ENCODE assay signal across 1 cellular context in the genomic region with DNA sequence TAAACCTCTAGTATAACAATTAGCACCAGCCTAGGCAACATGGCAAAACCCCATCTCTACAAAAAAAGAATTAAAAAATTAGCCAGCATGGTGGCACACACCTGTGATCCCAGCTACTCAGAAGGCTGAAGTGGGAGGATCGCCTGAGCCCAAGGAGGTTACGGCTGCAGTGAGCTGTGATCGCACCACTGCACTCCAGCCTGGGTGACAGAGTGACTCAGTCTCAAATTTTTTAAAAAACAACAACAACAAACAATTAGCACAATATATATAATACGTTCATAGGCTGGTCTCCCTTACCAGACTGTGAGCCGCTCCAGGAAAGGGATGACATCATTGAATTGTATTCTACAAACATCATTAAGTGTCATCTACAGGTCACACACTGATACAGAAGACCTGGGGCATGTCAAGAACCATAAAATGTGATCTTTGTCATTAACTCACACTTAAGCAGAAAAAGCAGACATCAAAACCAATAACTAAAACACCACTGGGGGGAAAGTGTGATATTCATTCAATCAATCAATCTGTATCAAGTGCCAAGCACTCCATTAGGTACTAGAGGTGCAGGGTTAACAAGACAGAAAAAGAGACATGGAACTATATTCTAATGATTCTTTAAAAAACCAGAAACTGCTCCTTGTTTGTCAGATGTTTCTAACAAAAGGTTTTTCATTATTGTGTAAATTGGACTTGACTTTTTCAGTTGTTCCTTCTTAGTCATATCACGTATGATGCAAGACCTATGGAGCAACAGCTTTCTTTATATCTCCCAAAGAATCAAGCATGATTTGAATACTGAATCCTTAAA.
TF ChIP-seq lines count a peak whose summit lies in the region.

No MANE protein-coding gene starts in this region.

TF ChIP-seq in K562, 482 proteins besides CTCF, POLR2A, EP300 and RAD21 (continued from another document and continues in another):
- 0 out of 2 replicates have a peak, but pooled peaks have one; percentile 11 for TF ChIP-seq FOXM1 (IDR thresholded peaks at IDR 0.05; ENCODE audit: low read depth)
- no peak for TF ChIP-seq FOXM1 (CRISPR knock-in tag; IDR thresholded peaks at IDR 0.05; ENCODE audit: low read depth)
- TF ChIP-seq KDM5B (IDR thresholded peaks at IDR 0.05; ENCODE audit: insufficient replicate concordance, low read depth, low read length), result no peak
- no peak for TF ChIP-seq PBX2 (CRISPR knock-in tag; IDR thresholded peaks at IDR 0.05; ENCODE audit: low read depth)
- no peak for TF ChIP-seq PBX2 (tag; conservative IDR thresholded peaks at IDR 0.05; ENCODE audit: low read depth)
- TF ChIP-seq SRSF9 (IDR thresholded peaks at IDR 0.05; ENCODE audit: borderline replicate concordance, low read depth, low read length), result no peak
- TF ChIP-seq NRF1 (conservative IDR thresholded peaks at IDR 0.05 in 1 of 2, IDR thresholded peaks at IDR 0.05 in 1 of 2), result no peak
- peak; percentile 55; the same call in 1 of the 2 replicates for TF ChIP-seq ZSCAN32 (CRISPR knock-in tag; IDR thresholded peaks at IDR 0.05)
- TF ChIP-seq FOXK2 (conservative IDR thresholded peaks at IDR 0.05 in 1 of 2, IDR thresholded peaks at IDR 0.05 in 1 of 2; ENCODE audit: low read depth in 2 of 2), result no peak
- TF ChIP-seq, protein P1, sequence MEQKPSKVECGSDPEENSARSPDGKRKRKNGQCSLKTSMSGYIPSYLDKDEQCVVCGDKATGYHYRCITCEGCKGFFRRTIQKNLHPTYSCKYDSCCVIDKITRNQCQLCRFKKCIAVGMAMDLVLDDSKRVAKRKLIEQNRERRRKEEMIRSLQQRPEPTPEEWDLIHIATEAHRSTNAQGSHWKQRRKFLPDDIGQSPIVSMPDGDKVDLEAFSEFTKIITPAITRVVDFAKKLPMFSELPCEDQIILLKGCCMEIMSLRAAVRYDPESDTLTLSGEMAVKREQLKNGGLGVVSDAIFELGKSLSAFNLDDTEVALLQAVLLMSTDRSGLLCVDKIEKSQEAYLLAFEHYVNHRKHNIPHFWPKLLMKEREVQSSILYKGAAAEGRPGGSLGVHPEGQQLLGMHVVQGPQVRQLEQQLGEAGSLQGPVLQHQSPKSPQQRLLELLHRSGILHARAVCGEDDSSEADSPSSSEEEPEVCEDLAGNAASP (IDR thresholded peaks at IDR 0.05), result no peak
- TF ChIP-seq ETV5 (CRISPR knock-in tag; IDR thresholded peaks at IDR 0.05; ENCODE audit: low read depth), result no peak
- no peak for TF ChIP-seq KDM1A (IDR thresholded peaks at IDR 0.05)
- 0 out of 2 replicates have a peak, but pooled peaks have one; percentile 23 for TF ChIP-seq JUN (IDR thresholded peaks at IDR 0.05; ENCODE audit: borderline replicate concordance, low read depth, low read length)
- TF ChIP-seq JUN (CRISPR knock-in tag; IDR thresholded peaks at IDR 0.05; ENCODE audit: borderline replicate concordance), result no peak
- no peak for TF ChIP-seq NUFIP1 (IDR thresholded peaks at IDR 0.05; ENCODE audit: partially characterized antibody)
- TF ChIP-seq CBX8 (IDR thresholded peaks at IDR 0.05; ENCODE audit: borderline replicate concordance, extremely low read depth, low read depth, low read length, poor library complexity, severe bottlenecking), result no peak
- TF ChIP-seq KDM4B (IDR thresholded peaks at IDR 0.05; ENCODE audit: borderline replicate concordance in 2 of 2, low read depth in 1 of 2), result no peak
- TF ChIP-seq KLF6 (CRISPR knock-in tag; IDR thresholded peaks at IDR 0.05; ENCODE audit: borderline replicate concordance), result 0 out of 2 replicates have a peak, but pooled peaks have one; percentile 60
- TF ChIP-seq TEAD2 (tag; IDR thresholded peaks at IDR 0.05), result no peak
- TF ChIP-seq ZNF699 (CRISPR knock-in tag; IDR thresholded peaks at IDR 0.05; ENCODE audit: insufficient replicate concordance), result no peak
- no peak for TF ChIP-seq CHD1 (IDR thresholded peaks at IDR 0.05; ENCODE audit: low read length)
- TF ChIP-seq ATF3 (IDR thresholded peaks at IDR 0.05), result peak; percentile 96
- TF ChIP-seq ATF3 (CRISPR knock-in tag; conservative IDR thresholded peaks at IDR 0.05), result no peak
- peak; percentile 70 to 77; a peak in 3 of 4 replicates for TF ChIP-seq TRIM24 (IDR thresholded peaks at IDR 0.05)
- TF ChIP-seq PHTF2 (CRISPR knock-in tag; IDR thresholded peaks at IDR 0.05), result no peak
- no peak for TF ChIP-seq HES1 (IDR thresholded peaks at IDR 0.05; ENCODE audit: low read depth)
- TF ChIP-seq GTF2E2 (tag; IDR thresholded peaks at IDR 0.05), result no peak
- no peak for TF ChIP-seq PHF20 (IDR thresholded peaks at IDR 0.05; ENCODE audit: partially characterized antibody)
- TF ChIP-seq HMG20B (CRISPR knock-in tag; IDR thresholded peaks at IDR 0.05), result no peak
- TF ChIP-seq MEF2D (tag; conservative IDR thresholded peaks at IDR 0.05; ENCODE audit: low read depth), result no peak
- TF ChIP-seq ZNF41 (CRISPR knock-in tag; conservative IDR thresholded peaks at IDR 0.05), result no peak
- no peak for TF ChIP-seq COPS2 (conservative IDR thresholded peaks at IDR 0.05)
- TF ChIP-seq ETS1 (conservative IDR thresholded peaks at IDR 0.05; ENCODE audit: control insufficient read depth, low read depth, low read length), result no peak
- no peak for TF ChIP-seq ZNF253 (CRISPR knock-in tag; conservative IDR thresholded peaks at IDR 0.05)
- no peak for TF ChIP-seq SAFB2 (IDR thresholded peaks at IDR 0.05; ENCODE audit: borderline replicate concordance, low read depth, low read length, severe bottlenecking)
- TF ChIP-seq ZNF3 (CRISPR knock-in tag; IDR thresholded peaks at IDR 0.05), result no peak
- TF ChIP-seq, protein P2, sequence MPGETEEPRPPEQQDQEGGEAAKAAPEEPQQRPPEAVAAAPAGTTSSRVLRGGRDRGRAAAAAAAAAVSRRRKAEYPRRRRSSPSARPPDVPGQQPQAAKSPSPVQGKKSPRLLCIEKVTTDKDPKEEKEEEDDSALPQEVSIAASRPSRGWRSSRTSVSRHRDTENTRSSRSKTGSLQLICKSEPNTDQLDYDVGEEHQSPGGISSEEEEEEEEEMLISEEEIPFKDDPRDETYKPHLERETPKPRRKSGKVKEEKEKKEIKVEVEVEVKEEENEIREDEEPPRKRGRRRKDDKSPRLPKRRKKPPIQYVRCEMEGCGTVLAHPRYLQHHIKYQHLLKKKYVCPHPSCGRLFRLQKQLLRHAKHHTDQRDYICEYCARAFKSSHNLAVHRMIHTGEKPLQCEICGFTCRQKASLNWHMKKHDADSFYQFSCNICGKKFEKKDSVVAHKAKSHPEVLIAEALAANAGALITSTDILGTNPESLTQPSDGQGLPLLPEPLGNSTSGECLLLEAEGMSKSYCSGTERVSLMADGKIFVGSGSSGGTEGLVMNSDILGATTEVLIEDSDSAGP (CRISPR knock-in tag; IDR thresholded peaks at IDR 0.05), result no peak
- TF ChIP-seq MECOM (CRISPR knock-in tag; IDR thresholded peaks at IDR 0.05), result peak; percentile 48; the same call in 1 of the 2 replicates
- no peak for TF ChIP-seq ZNF184 (CRISPR knock-in tag; IDR thresholded peaks at IDR 0.05)
- no peak for TF ChIP-seq ZNF830 (CRISPR knock-in tag; IDR thresholded peaks at IDR 0.05)
- no peak for TF ChIP-seq CLOCK (CRISPR knock-in tag; IDR thresholded peaks at IDR 0.05; ENCODE audit: borderline replicate concordance)
- no peak for TF ChIP-seq ZNF134 (CRISPR knock-in tag; conservative IDR thresholded peaks at IDR 0.05)
- TF ChIP-seq, protein P3, sequence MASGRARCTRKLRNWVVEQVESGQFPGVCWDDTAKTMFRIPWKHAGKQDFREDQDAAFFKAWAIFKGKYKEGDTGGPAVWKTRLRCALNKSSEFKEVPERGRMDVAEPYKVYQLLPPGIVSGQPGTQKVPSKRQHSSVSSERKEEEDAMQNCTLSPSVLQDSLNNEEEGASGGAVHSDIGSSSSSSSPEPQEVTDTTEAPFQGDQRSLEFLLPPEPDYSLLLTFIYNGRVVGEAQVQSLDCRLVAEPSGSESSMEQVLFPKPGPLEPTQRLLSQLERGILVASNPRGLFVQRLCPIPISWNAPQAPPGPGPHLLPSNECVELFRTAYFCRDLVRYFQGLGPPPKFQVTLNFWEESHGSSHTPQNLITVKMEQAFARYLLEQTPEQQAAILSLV (tag; IDR thresholded peaks at IDR 0.05), result peak; percentile 88
- no peak for TF ChIP-seq TAL1 (IDR thresholded peaks at IDR 0.05)
- no peak for TF ChIP-seq DACH1 (IDR thresholded peaks at IDR 0.05; ENCODE audit: partially characterized antibody)
- TF ChIP-seq MIER1 (IDR thresholded peaks at IDR 0.05; ENCODE audit: low read depth), result no peak
- no peak for TF ChIP-seq ZNF232 (CRISPR knock-in tag; IDR thresholded peaks at IDR 0.05)
- no peak for TF ChIP-seq POLR2G (IDR thresholded peaks at IDR 0.05; ENCODE audit: low read depth, low read length)
- no peak for TF ChIP-seq STAT5B (CRISPR knock-in tag; IDR thresholded peaks at IDR 0.05)
- no peak for TF ChIP-seq CREB1 (IDR thresholded peaks at IDR 0.05)
- TF ChIP-seq CREB1 (CRISPR knock-in tag; IDR thresholded peaks at IDR 0.05), result no peak
- TF ChIP-seq, protein P4, sequence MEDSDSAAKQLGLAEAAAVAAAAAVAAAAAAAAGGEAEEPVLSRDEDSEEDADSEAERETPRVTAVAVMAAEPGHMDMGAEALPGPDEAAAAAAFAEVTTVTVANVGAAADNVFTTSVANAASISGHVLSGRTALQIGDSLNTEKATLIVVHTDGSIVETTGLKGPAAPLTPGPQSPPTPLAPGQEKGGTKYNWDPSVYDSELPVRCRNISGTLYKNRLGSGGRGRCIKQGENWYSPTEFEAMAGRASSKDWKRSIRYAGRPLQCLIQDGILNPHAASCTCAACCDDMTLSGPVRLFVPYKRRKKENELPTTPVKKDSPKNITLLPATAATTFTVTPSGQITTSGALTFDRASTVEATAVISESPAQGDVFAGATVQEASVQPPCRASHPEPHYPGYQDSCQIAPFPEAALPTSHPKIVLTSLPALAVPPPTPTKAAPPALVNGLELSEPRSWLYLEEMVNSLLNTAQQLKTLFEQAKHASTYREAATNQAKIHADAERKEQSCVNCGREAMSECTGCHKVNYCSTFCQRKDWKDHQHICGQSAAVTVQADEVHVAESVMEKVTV (CRISPR knock-in tag; IDR thresholded peaks at IDR 0.05), result 0 out of 2 replicates have a peak, but pooled peaks have one; percentile 9
- no peak for TF ChIP-seq HDAC8 (tag; IDR thresholded peaks at IDR 0.05)
